Comparison of ENCODE assay signal across 2 cellular contexts in the genomic region with DNA sequence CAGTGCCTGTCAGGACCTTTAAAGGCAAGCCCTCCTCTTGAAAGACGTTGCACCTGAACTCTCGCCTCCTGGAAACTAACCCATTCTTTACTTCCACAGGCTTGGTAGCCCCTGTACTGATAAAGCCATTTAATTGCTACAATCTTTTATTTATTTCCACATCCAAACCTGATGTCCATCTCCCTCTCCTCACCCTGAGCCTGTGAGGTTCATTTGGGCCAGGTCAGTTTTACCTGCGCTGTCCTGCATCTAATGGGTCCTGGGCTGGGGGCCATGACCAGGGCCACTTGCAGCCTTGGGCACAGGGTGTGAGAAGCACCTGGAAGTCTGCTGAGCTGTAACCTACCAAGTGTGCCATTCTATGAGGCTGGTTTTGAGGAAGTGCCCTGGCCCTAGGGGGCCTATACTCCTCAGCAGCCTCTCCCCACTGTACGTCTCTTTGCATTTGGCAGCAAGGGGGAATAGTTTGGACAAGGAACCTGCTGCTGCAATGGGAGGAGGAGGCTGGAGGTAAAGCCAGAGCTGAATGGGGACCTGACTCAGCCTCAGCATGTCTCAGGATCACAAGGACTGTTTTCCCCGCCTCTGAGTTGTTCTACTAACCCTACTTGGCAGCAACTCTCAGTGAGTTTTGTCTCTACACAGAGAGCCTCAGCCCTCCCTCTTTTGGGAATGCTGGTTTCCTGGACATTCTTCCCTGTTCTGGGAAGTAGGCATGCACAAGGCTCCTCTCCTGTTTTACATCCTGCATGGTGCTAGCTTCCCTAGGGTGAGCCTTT.
TF ChIP-seq lines count a peak whose summit lies in the region.

No MANE protein-coding gene starts in this region.

TF ChIP-seq in SK-N-SH treated with all-trans-retinoic acid at 6 μM for 48 hours, 23 proteins besides CTCF, POLR2A, EP300 and RAD21 (continued from another document):
- no peak for TF ChIP-seq ARNTL (CRISPR knock-in tag; IDR thresholded peaks at IDR 0.05; ENCODE audit: borderline replicate concordance, low read depth)

TF ChIP-seq in SK-N-SH, 30 proteins besides CTCF, POLR2A, EP300 and RAD21 (continued from another document):
- TF ChIP-seq, protein P1, sequence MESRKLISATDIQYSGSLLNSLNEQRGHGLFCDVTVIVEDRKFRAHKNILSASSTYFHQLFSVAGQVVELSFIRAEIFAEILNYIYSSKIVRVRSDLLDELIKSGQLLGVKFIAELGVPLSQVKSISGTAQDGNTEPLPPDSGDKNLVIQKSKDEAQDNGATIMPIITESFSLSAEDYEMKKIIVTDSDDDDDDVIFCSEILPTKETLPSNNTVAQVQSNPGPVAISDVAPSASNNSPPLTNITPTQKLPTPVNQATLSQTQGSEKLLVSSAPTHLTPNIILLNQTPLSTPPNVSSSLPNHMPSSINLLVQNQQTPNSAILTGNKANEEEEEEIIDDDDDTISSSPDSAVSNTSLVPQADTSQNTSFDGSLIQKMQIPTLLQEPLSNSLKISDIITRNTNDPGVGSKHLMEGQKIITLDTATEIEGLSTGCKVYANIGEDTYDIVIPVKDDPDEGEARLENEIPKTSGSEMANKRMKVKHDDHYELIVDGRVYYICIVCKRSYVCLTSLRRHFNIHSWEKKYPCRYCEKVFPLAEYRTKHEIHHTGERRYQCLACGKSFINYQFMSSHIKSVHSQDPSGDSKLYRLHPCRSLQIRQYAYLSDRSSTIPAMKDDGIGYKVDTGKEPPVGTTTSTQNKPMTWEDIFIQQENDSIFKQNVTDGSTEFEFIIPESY (IDR thresholded peaks at IDR 0.05; ENCODE audit: borderline replicate concordance, low read depth): no peak
- TF ChIP-seq GABPA (IDR thresholded peaks at IDR 0.05; ENCODE audit: low read depth) (no peak), FOSL2 (IDR thresholded peaks at IDR 0.05; ENCODE audit: borderline replicate concordance, low read depth) (no peak), TEAD4 (IDR thresholded peaks at IDR 0.05; ENCODE audit: borderline replicate concordance, insufficient read depth) (no peak), MEF2A (IDR thresholded peaks at IDR 0.05; ENCODE audit: borderline replicate concordance, low read depth) (no peak)
